2 cellular contexts compared by ENCODE assay signal in the genomic region with DNA sequence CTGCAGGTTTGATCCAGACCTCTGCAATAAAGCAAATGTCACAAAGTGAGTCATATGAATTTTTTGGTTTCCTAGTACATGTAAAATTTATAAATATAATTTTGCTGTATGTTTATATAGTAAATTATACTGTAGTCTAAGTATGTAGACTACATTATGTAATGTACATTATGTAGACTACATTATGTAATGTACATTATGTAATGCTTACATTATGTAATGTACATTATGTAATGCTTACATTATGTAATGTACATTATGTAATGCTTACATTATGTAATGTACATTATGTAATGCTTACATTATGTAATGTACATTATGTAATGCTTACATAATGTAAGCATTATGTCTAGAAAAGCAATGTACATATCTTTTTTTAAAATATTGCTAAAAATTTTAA.
TF ChIP-seq lines count a peak whose summit lies in the region.
"Not testable (repeated sequence)": the region's sequence is repeated elsewhere in the genome, so short reads cannot be mapped to it uniquely, and the experiment has no call there.

No MANE protein-coding gene starts in this region.

TF ChIP-seq in IMR-90, 13 proteins besides CTCF, POLR2A, EP300 and RAD21:
- peak; percentile 23; the same call in 1 of the 2 replicates for TF ChIP-seq CEBPB (IDR thresholded peaks at IDR 0.05; ENCODE audit: low read depth, low read length)

TF ChIP-seq in HepG2, 621 proteins besides CTCF, POLR2A, EP300 and RAD21:
- TF ChIP-seq ATF7 (IDR thresholded peaks at IDR 0.05), result peak; percentile 73
- TF ChIP-seq ATF7 (CRISPR knock-in tag; IDR thresholded peaks at IDR 0.05), result not testable (repeated sequence)
- 0 out of 2 replicates have a peak, but pooled peaks have one; percentile 30 for TF ChIP-seq CEBPG (CRISPR knock-in tag; IDR thresholded peaks at IDR 0.05)
- TF ChIP-seq TBL1XR1 (IDR thresholded peaks at IDR 0.05; ENCODE audit: borderline replicate concordance, low read length, partially characterized antibody), result peak; percentile 84
- TF ChIP-seq CEBPB (IDR thresholded peaks at IDR 0.05; ENCODE audit: borderline replicate concordance, low read depth, low read length), result peak; percentile 30; the same call in 1 of the 2 replicates
- 0 out of 2 replicates have a peak, but pooled peaks have one; percentile 21 for TF ChIP-seq FOXA3 (CRISPR knock-in tag; IDR thresholded peaks at IDR 0.05)
- peak; percentile 34; the same call in 1 of the 2 replicates for TF ChIP-seq RARA (CRISPR knock-in tag; IDR thresholded peaks at IDR 0.05)
- peak; percentile 58; the same call in 1 of the 2 replicates for TF ChIP-seq NCOR1 (IDR thresholded peaks at IDR 0.05; ENCODE audit: borderline replicate concordance, low read length)
TF ChIP-seq in HepG2: peak in this region for 7; not testable (repeated sequence) for 614.
